ENCODE assay signal across 1 cellular context in genomic region chr13:112606125-112607001, GRCh38.
A peak's percentile ranks its signal among the peaks of the same experiment; 100 is the strongest.
TF ChIP-seq lines count a peak whose summit lies in the region.

No MANE protein-coding gene starts in this region.

TF ChIP-seq in HepG2, 621 proteins besides CTCF, POLR2A, EP300 and RAD21 (continued from another document and continues in another):
- TF ChIP-seq ZHX2 (IDR thresholded peaks at IDR 0.05; ENCODE audit: low read depth) (no peak), ZHX2 (CRISPR knock-in tag; IDR thresholded peaks at IDR 0.05; ENCODE audit: borderline replicate concordance) (no peak), ZNF776 (CRISPR knock-in tag; IDR thresholded peaks at IDR 0.05) (no peak), FOXP1 (IDR thresholded peaks at IDR 0.05) (no peak), FOXP1 (CRISPR knock-in tag; IDR thresholded peaks at IDR 0.05) (no peak), HMG20B (CRISPR knock-in tag; conservative IDR thresholded peaks at IDR 0.05) (no peak), DNMT1 (CRISPR knock-in tag; IDR thresholded peaks at IDR 0.05) (no peak), ZBTB1 (CRISPR knock-in tag; IDR thresholded peaks at IDR 0.05; ENCODE audit: borderline replicate concordance) (no peak), SIX4 (CRISPR knock-in tag; IDR thresholded peaks at IDR 0.05) (no peak), RNF2 (conservative IDR thresholded peaks at IDR 0.05; ENCODE audit: low read depth) (peak; percentile 53; the same call in 1 of the 2 replicates), ZIK1 (CRISPR knock-in tag; IDR thresholded peaks at IDR 0.05; ENCODE audit: borderline replicate concordance, low read depth) (no peak), ZNF253 (CRISPR knock-in tag; IDR thresholded peaks at IDR 0.05; ENCODE audit: borderline replicate concordance) (no peak), CBX1 (IDR thresholded peaks at IDR 0.05; ENCODE audit: low read depth) (no peak), ZNF674 (CRISPR knock-in tag; IDR thresholded peaks at IDR 0.05; ENCODE audit: low read depth) (no peak), ZBTB44 (CRISPR knock-in tag; IDR thresholded peaks at IDR 0.05) (no peak), TARDBP (CRISPR knock-in tag; IDR thresholded peaks at IDR 0.05) (peak; percentile 84), RBM39 (IDR thresholded peaks at IDR 0.05; ENCODE audit: low read depth, low read length, poor library complexity, severe bottlenecking) (peak; percentile 56), ZNF574 (CRISPR knock-in tag; IDR thresholded peaks at IDR 0.05) (peak; percentile 45; the same call in 1 of the 2 replicates), PATZ1 (CRISPR knock-in tag; IDR thresholded peaks at IDR 0.05) (peak; percentile 47; the same call in 1 of the 2 replicates), PREB (CRISPR knock-in tag; IDR thresholded peaks at IDR 0.05) (no peak), ZBTB21 (CRISPR knock-in tag; IDR thresholded peaks at IDR 0.05) (no peak), KAT2B (IDR thresholded peaks at IDR 0.05; ENCODE audit: borderline replicate concordance, low read depth, low read length) (no peak), NFIB (CRISPR knock-in tag; IDR thresholded peaks at IDR 0.05; ENCODE audit: borderline replicate concordance) (no peak), ZBTB37 (CRISPR knock-in tag; IDR thresholded peaks at IDR 0.05) (no peak), SMYD3 (CRISPR knock-in tag; IDR thresholded peaks at IDR 0.05) (no peak), THAP11 (CRISPR knock-in tag; IDR thresholded peaks at IDR 0.05) (no peak), MED1 (CRISPR knock-in tag; IDR thresholded peaks at IDR 0.05) (no peak), HINFP (CRISPR knock-in tag; IDR thresholded peaks at IDR 0.05; ENCODE audit: low read depth) (peak; percentile 57; the same call in 1 of the 2 replicates), ZSCAN29 (CRISPR knock-in tag; conservative IDR thresholded peaks at IDR 0.05) (no peak), MTF1 (CRISPR knock-in tag; IDR thresholded peaks at IDR 0.05) (no peak), ZMYM4 (CRISPR knock-in tag; IDR thresholded peaks at IDR 0.05) (peak; percentile 63; the same call in 1 of the 2 replicates), RELA (CRISPR knock-in tag; IDR thresholded peaks at IDR 0.05) (no peak), TSC22D2 (CRISPR knock-in tag; IDR thresholded peaks at IDR 0.05; ENCODE audit: borderline replicate concordance) (no peak), ZNF616 (CRISPR knock-in tag; IDR thresholded peaks at IDR 0.05; ENCODE audit: low read depth) (no peak), MZF1 (CRISPR knock-in tag; IDR thresholded peaks at IDR 0.05; ENCODE audit: borderline replicate concordance) (no peak), MAFG (CRISPR knock-in tag; IDR thresholded peaks at IDR 0.05) (no peak), FOXM1 (CRISPR knock-in tag; IDR thresholded peaks at IDR 0.05) (no peak), ZNF501 (CRISPR knock-in tag; IDR thresholded peaks at IDR 0.05) (peak; percentile 44), NR2F6 (IDR thresholded peaks at IDR 0.05) (no peak), NR2F6 (CRISPR knock-in tag; IDR thresholded peaks at IDR 0.05) (no peak), SMARCC2 (IDR thresholded peaks at IDR 0.05) (no peak), PCBP1 (IDR thresholded peaks at IDR 0.05; ENCODE audit: borderline replicate concordance, low read depth, low read length) (no peak), HNRNPH1 (optimal IDR thresholded peaks at IDR 0.05; ENCODE audit: low read depth, low read length) (no peak), PRDM10 (CRISPR knock-in tag; IDR thresholded peaks at IDR 0.05; ENCODE audit: low read depth) (no peak), KLF12 (CRISPR knock-in tag; IDR thresholded peaks at IDR 0.05; ENCODE audit: borderline replicate concordance) (peak; percentile 76; the same call in 1 of the 2 replicates)
